11 cellular contexts compared by ENCODE assay signal in the genomic region with DNA sequence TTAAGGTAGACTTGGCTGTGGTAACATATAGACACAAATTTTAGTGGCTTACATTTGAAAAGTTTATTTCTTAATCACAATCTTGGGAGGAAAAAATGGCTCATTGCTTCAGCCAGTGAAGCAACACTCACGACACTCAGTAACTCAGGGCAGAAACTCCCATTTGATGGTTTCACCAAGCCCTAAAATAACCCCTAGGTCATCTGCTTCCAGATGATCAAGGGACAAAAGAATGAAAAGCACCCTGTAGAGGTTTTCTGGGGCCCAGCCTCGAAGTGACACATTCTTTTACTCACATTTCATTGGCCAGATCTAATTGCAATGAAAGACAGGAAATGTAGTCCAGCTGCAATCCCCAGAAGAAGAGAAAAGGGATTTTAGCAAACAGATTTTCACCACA.
A peak's percentile ranks its signal among the peaks of the same experiment; 100 is the strongest.
DNase-seq lines count a peak whose midpoint lies in the region; ATAC-seq and TF ChIP-seq lines count a peak whose summit lies in the region.
"Had no signal": no experiment of that assay in that cellular context is flagged by ENCODE, and none has a peak within 500 bp of the region (broad histone marks: within the 10 kb centered on the region; RNA-seq: fewer than 3 reads in every experiment).

No MANE protein-coding gene starts in this region.

- H3K9me3 ChIP-seq in suprapubic skin = no peaks in the 10 kb centered on the region
- H3K9me3 ChIP-seq: transverse colon had no signal

- CTCF ChIA-PET in activated CD8-positive, alpha-beta memory T cell treated with anti-CD3 and anti-CD28 coated beads, Interleukin-2, amount 10 ng/mL, durations not matched to agents 7 days and 5 days (lab: Charles Lee) = no interaction called here

- TF ChIP-seq POLR2A in suprapubic skin (IDR thresholded peaks at IDR 0.05) = no peak

- no peak for TF ChIP-seq EP300 in suprapubic skin (IDR thresholded peaks at IDR 0.05)

- no peaks in the 10 kb centered on the region for H3K4me1 ChIP-seq in suprapubic skin
- H3K4me1 ChIP-seq: transverse colon had no signal

- peak overlapping the region in 1 of 5 experiments; percentile 20 for H3K4me3 Mint-ChIP-seq in brain
- H3K4me3 Mint-ChIP-seq in activated CD8-positive, alpha-beta memory T cell treated with anti-CD3 and anti-CD28 coated beads, Interleukin-2, amount 10 ng/mL, durations not matched to agents 7 days and 5 days = no peak overlapping the region

- H3K4me1 Mint-ChIP-seq in brain = peaks cover 25% of the 10 kb centered on the region
- peaks cover 7% of the 10 kb centered on the region for H3K4me1 Mint-ChIP-seq in activated CD8-positive, alpha-beta memory T cell treated with anti-CD3 and anti-CD28 coated beads, Interleukin-2, amount 10 ng/mL, durations not matched to agents 7 days and 5 days

- H3K36me3 ChIP-seq in suprapubic skin = no peaks in the 10 kb centered on the region
- H3K36me3 ChIP-seq: transverse colon had no signal

- H3K27ac Mint-ChIP-seq in brain = peak overlapping the region in 3 of 5 experiments; percentile 79 to 94 (median 86)
- H3K27ac Mint-ChIP-seq in activated CD8-positive, alpha-beta memory T cell treated with anti-CD3 and anti-CD28 coated beads, Interleukin-2, amount 10 ng/mL, durations not matched to agents 7 days and 5 days = no peak overlapping the region

- TF ChIP-seq CTCF in brain (conservative IDR thresholded peaks at IDR 0.05) (no peak), suprapubic skin (IDR thresholded peaks at IDR 0.05) (no peak)

- ATAC-seq in activated CD8-positive, alpha-beta memory T cell treated with anti-CD3 and anti-CD28 coated beads, Interleukin-2, amount 10 ng/mL, durations not matched to agents 7 days and 5 days = no peak

- H3K27ac ChIP-seq in suprapubic skin = peak overlapping the region; percentile 50
- H3K27ac ChIP-seq: transverse colon had no signal

- peaks cover 0 to 21% (median 6%) of the 10 kb centered on the region in 5 experiments for H3K9me3 Mint-ChIP-seq in brain
- peaks cover 10% of the 10 kb centered on the region for H3K9me3 Mint-ChIP-seq in activated CD8-positive, alpha-beta memory T cell treated with anti-CD3 and anti-CD28 coated beads, Interleukin-2, amount 10 ng/mL, durations not matched to agents 7 days and 5 days (ENCODE audit: low read depth)

- DNase-seq in SKM-1 treated with dmso at 0.1 percent for 144 hours (lab: John Stamatoyannopoulos, UW; ENCODE audit: unreplicated experiment) (peak; percentile 15), SKM-1 (lab: John Stamatoyannopoulos, UW; ENCODE audit: unreplicated experiment) (no peak), iPS-NIHi11 (ENCODE audit: low spot score) (peak; percentile 33), suprapubic skin (ENCODE audit: low spot score in 2 of 2) (no peak), KG1 (lab: John Stamatoyannopoulos, UW) (no peak)
- DNase-seq in stimulated activated CD4-positive, alpha-beta T cell treated with anti-CD3 and anti-CD28 coated beads, Interleukin-1b, Interleukin-23, amount 100 ng/mL, for 48 hours = no peak
- DNase-seq in activated CD8-positive, alpha-beta memory T cell treated with anti-CD3 and anti-CD28 coated beads, Interleukin-2, amount 10 ng/mL, durations not matched to agents 7 days and 5 days = no peak
- DNase-seq: activated CD4-positive, CD25-positive, alpha-beta regulatory T cell treated with anti-CD3 and anti-CD28 coated beads, Interleukin-2, amount 50 U/mL, for 72 hours; activated naive CD4-positive, alpha-beta T cell treated with anti-CD3 and anti-CD28 coated beads, Interleukin-2, amount 50 U/mL, for 16 hours; transverse colon had no signal

- H3K27me3 Mint-ChIP-seq in brain = no peaks in the 10 kb centered on the region
- no peaks in the 10 kb centered on the region for H3K27me3 Mint-ChIP-seq in activated CD8-positive, alpha-beta memory T cell treated with anti-CD3 and anti-CD28 coated beads, Interleukin-2, amount 10 ng/mL, durations not matched to agents 7 days and 5 days

- H3K27me3 ChIP-seq in suprapubic skin = no peaks in the 10 kb centered on the region
- H3K27me3 ChIP-seq: transverse colon had no signal

- H3K4me3 ChIP-seq in suprapubic skin = no peak overlapping the region
- H3K4me3 ChIP-seq: transverse colon had no signal

- peaks cover 5% of the 10 kb centered on the region for H3K36me3 Mint-ChIP-seq in brain
- peaks cover 2% of the 10 kb centered on the region for H3K36me3 Mint-ChIP-seq in activated CD8-positive, alpha-beta memory T cell treated with anti-CD3 and anti-CD28 coated beads, Interleukin-2, amount 10 ng/mL, durations not matched to agents 7 days and 5 days

- WGBS in suprapubic skin = 34% methylated on average over 2 of the region's 2 CpGs

Comparison
In these comparisons a context has a peak if more than half of its experiments do, and no peak if none do; other contexts are left out.
1. DNase-seq: peak in SKM-1 treated with dmso at 0.1 percent for 144 hours (single experiment) and iPS-NIHi11 (single experiment); none in SKM-1 (single experiment), suprapubic skin (0 of 2), KG1 (single experiment), stimulated activated CD4-positive, alpha-beta T cell treated with anti-CD3 and anti-CD28 coated beads, Interleukin-1b, Interleukin-23, amount 100 ng/mL, for 48 hours (single experiment) and activated CD8-positive, alpha-beta memory T cell treated with anti-CD3 and anti-CD28 coated beads, Interleukin-2, amount 10 ng/mL, durations not matched to agents 7 days and 5 days (single experiment).